ENCODE assay signal across 8 cellular contexts in the genomic region with DNA sequence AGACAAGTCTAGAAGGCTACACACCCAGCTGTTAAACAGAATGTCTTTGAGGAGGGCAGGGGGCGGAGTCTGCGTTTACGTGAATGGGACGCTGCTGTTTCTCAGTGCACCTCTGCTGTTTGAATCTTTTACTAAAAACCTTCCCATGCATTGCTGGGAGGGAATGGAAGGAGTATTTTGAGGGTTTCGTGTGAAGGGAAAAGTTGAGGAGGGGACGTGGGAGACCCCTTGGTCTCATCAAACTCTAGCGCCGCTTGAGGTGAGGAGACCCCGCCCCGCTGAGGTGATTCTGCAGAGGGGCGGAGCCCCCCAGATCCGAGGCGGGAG. TPM values are rescaled to one million over a fixed set of nuclear protein-coding genes. Genes with fewer than 3 reads are reported as not detected.
DNase-seq lines count a peak whose midpoint lies in the region; ATAC-seq and TF ChIP-seq lines count a peak whose summit lies in the region.

No MANE protein-coding gene starts in this region.

- H3K27ac Mint-ChIP-seq in activated B cell treated with CpG ODN at 0.5 μM for 24 hours (peak overlapping the region; percentile 95), progenitor cell of endocrine pancreas (peak overlapping the region; percentile 95)

- H3K14ac ChIP-seq in IMR-90 (replicated peaks; ENCODE audit: low read depth, low read length), result peak overlapping the region; percentile 100

- H2BK120ac ChIP-seq in IMR-90 (ENCODE audit: low read depth, low read length), result peak overlapping the region; percentile 99

- no CpG with 5 or more reads among the region's 13 CpGs for WGBS in IMR-90 (ENCODE audit: extremely low coverage in 2 of 2, insufficient read length in 1 of 2), 2 experiments

- H3K27me3 ChIP-seq in IMR-90 (ENCODE audit: control insufficient read depth, insufficient read depth, low read length), result no peaks in the 10 kb centered on the region

- H4K91ac ChIP-seq in IMR-90 (ENCODE audit: insufficient read depth, low read depth, low read length), result peak overlapping the region; percentile 94

- CTCF ChIA-PET in IMR-90 (lab: Yijun Ruan, JAX), result no interaction called here
- CTCF ChIA-PET in activated B cell treated with CpG ODN at 0.5 μM for 24 hours (lab: Charles Lee), result interaction anchor here (0.7 to 1.5 kb wide), 3 partner anchors 39 to 84 kb away, joined by 4 read pairs; no protein-coding TSS in a partner anchor

- H2BK5ac ChIP-seq in IMR-90 (ENCODE audit: low read depth, low read length, poor library complexity, severe bottlenecking), result peak overlapping the region; percentile 79

- peak overlapping the region; percentile 81 for H4K5ac ChIP-seq in IMR-90 (ENCODE audit: low read depth, low read length)

- intact Hi-C loops in IMR-90 (cut with micrococcal nuclease) (loop anchor here (1.0 to 5.0 kb wide), 2 partner anchors 31 to 90 kb away; no protein-coding TSS in a partner anchor), activated B cell treated with CpG ODN at 0.5 μM for 24 hours (cut with micrococcal nuclease) (loop anchor here (1.0 to 5.0 kb wide), 6 partner anchors 85 to 1235 kb away; a partner anchor contains a TSS)

- peak overlapping the region; percentile 88 for H3K56ac ChIP-seq in IMR-90 (ENCODE audit: extremely low read depth, insufficient read depth, low read length)

- DNase-seq in IMR-90, result no peak
- no peak for DNase-seq in activated B cell treated with CpG ODN at 0.5 μM for 24 hours
- DNase-seq in fibroblast of villous mesenchyme (ENCODE audit: low read depth), result no peak
- DNase-seq in progenitor cell of endocrine pancreas (ENCODE audit: low spot score, unreplicated experiment), result no peak
- DNase-seq in NCI-H187 treated with DMSO at 0.1 percent for 48 hours (lab: John Stamatoyannopoulos, UW), result no peak
- no peak for DNase-seq in dedifferentiated amniotic fluid mesenchymal stem cell (ENCODE audit: extremely low spot score)

- H3K4me1 ChIP-seq in IMR-90 (ENCODE audit: control insufficient read depth, insufficient read depth, low read length), result peaks cover 9% of the 10 kb centered on the region

- no peaks in the 10 kb centered on the region for H3K27me3 Mint-ChIP-seq in activated B cell treated with CpG ODN at 0.5 μM for 24 hours
- peaks cover 10% of the 10 kb centered on the region for H3K27me3 Mint-ChIP-seq in progenitor cell of endocrine pancreas

- peaks cover 45% of the 10 kb centered on the region for H4K20me1 ChIP-seq in IMR-90 (ENCODE audit: insufficient read depth, low read length)

- H2AK5ac ChIP-seq in IMR-90 (ENCODE audit: low read depth, low read length), result peak overlapping the region; percentile 68; the same call in 1 of the 2 replicates

- no TSS peak for BruUV-seq in IMR-90 (replicated peaks; lab: Mats Ljungman, UMichigan)

- POLR2A ChIA-PET in IMR-90 (lab: Charles Lee; ENCODE audit: unreplicated experiment), result interaction anchor here (0.6 to 1.5 kb wide), 4 partner anchors 19 to 79 kb away, joined by 3 to 4 read pairs (median 3); no protein-coding TSS in a partner anchor
- POLR2A ChIA-PET in activated B cell treated with CpG ODN at 0.5 μM for 24 hours (lab: Charles Lee), result interaction anchor here (0.6 to 2.5 kb wide), 7 partner anchors 13 to 153 kb away, joined by 3 to 6 read pairs (median 3); a partner anchor contains a TSS

- no peak for TF ChIP-seq POLR2A in IMR-90 (IDR thresholded peaks at IDR 0.05; ENCODE audit: low read depth, low read length)

- H3K36me3 Mint-ChIP-seq in activated B cell treated with CpG ODN at 0.5 μM for 24 hours (ENCODE audit: low read depth) (peaks cover 4% of the 10 kb centered on the region), progenitor cell of endocrine pancreas (ENCODE audit: insufficient read depth) (peaks cover 4% of the 10 kb centered on the region)

- no peaks in the 10 kb centered on the region for H3K9me3 ChIP-seq in IMR-90 (ENCODE audit: control insufficient read depth, insufficient read depth, low read length)

- H3K27ac ChIP-seq in IMR-90 (ENCODE audit: insufficient read depth, low read length), result peak overlapping the region; percentile 59

- H3K23ac ChIP-seq in IMR-90 (ENCODE audit: low read depth, low read length), result peak overlapping the region; percentile 93

- TF ChIP-seq CTCF in GM12875 (IDR thresholded peaks at IDR 0.05; ENCODE audit: borderline replicate concordance, insufficient read depth, low read depth, low read length), result no peak
- no peak for TF ChIP-seq CTCF in IMR-90 (conservative IDR thresholded peaks at IDR 0.05; ENCODE audit: low read depth, low read length)
- TF ChIP-seq CTCF in activated B cell treated with CpG ODN at 0.5 μM for 24 hours (IDR thresholded peaks at IDR 0.05), result no peak
- TF ChIP-seq CTCF in fibroblast of villous mesenchyme (IDR thresholded peaks at IDR 0.05; ENCODE audit: insufficient read depth, low read depth, low read length), result no peak
- TF ChIP-seq CTCF in progenitor cell of endocrine pancreas (IDR thresholded peaks at IDR 0.05; ENCODE audit: unreplicated experiment), result no peak

- TF ChIP-seq RAD21 in IMR-90 (IDR thresholded peaks at IDR 0.05; ENCODE audit: low read length), result no peak

- H3K4me3 Mint-ChIP-seq in activated B cell treated with CpG ODN at 0.5 μM for 24 hours (peak overlapping the region; percentile 96), progenitor cell of endocrine pancreas (ENCODE audit: low read depth) (peak overlapping the region; percentile 85)

- in situ Hi-C loops in IMR-90 (cut with MboI; ENCODE audit: low sequenced_read_pairs), result no loop called here

- H2BK20ac ChIP-seq in IMR-90 (ENCODE audit: low read depth, low read length), result peak overlapping the region; percentile 92

- H3K9me1 ChIP-seq in IMR-90 (ENCODE audit: insufficient read depth, low read length), result peaks cover 13% of the 10 kb centered on the region

- H3K36me3 ChIP-seq in IMR-90 (ENCODE audit: control insufficient read depth, insufficient read depth, low read length), result peaks cover 9% of the 10 kb centered on the region

- H3K4me2 ChIP-seq in IMR-90 (ENCODE audit: low read depth, low read length), result peak overlapping the region; percentile 82

- peak overlapping the region; percentile 90; the same call in 1 of the 3 replicates for H2BK15ac ChIP-seq in IMR-90 (ENCODE audit: low read depth, low read length)

- H4K8ac ChIP-seq in IMR-90 (ENCODE audit: low read depth in 2 of 2, low read length in 2 of 2), result peak overlapping the region; percentile 59 to 95

- peak overlapping the region; percentile 79 for H2AK9ac ChIP-seq in IMR-90 (replicated peaks; ENCODE audit: low read depth, low read length, poor library complexity)

- H3K9me3 Mint-ChIP-seq in activated B cell treated with CpG ODN at 0.5 μM for 24 hours (no peaks in the 10 kb centered on the region), progenitor cell of endocrine pancreas (ENCODE audit: low read depth) (peaks cover 3% of the 10 kb centered on the region)

- ATAC-seq in GM21619 (IDR thresholded peaks at IDR 0.05; ENCODE audit: unreplicated experiment) (peak; percentile 64), IMR-90 (ENCODE audit: low read depth) (peak; percentile 13), activated B cell treated with CpG ODN at 0.5 μM for 24 hours (ENCODE audit: low read depth) (peak; percentile 69)

- H3K4me1 Mint-ChIP-seq in activated B cell treated with CpG ODN at 0.5 μM for 24 hours (peaks cover 50% of the 10 kb centered on the region), progenitor cell of endocrine pancreas (ENCODE audit: low read depth) (peaks cover 24% of the 10 kb centered on the region)

- peak overlapping the region; percentile 95 for H3K4me3 ChIP-seq in GM12875 (ENCODE audit: low read depth, low read length)
- peak overlapping the region; percentile 67 for H3K4me3 ChIP-seq in IMR-90 (ENCODE audit: insufficient read depth, low read depth, low read length)
- H3K4me3 ChIP-seq in fibroblast of villous mesenchyme (ENCODE audit: low read depth, low read length), result peak overlapping the region; percentile 61

- H3K79me1 ChIP-seq in IMR-90 (ENCODE audit: low read depth in 1 of 2, low read length in 2 of 2), result peaks cover 0 to 25% of the 10 kb centered on the region in 2 experiments; a peak in 2 of 4 replicates

- H3K18ac ChIP-seq in IMR-90 (ENCODE audit: low read depth, low read length), result peak overlapping the region; percentile 78

- H3K9ac ChIP-seq in IMR-90 (ENCODE audit: low read depth, low read length), result peak overlapping the region; percentile 66

- H3K4ac ChIP-seq in IMR-90 (ENCODE audit: low read depth, low read length), result peak overlapping the region; percentile 96

- dilution Hi-C loops in IMR-90 (cut with HindIII; ENCODE audit: low sequenced_read_pairs, unreplicated experiment), result no loop called here

- H2AFZ ChIP-seq in IMR-90 (replicated peaks; ENCODE audit: low read length, poor library complexity), result peak overlapping the region; percentile 96

TF ChIP-seq in IMR-90, 13 proteins besides CTCF, POLR2A, EP300 and RAD21 (continues in another document):
- TF ChIP-seq NFE2L2 (IDR thresholded peaks at IDR 0.05; ENCODE audit: low read depth, low read length) (no peak), FOS (IDR thresholded peaks at IDR 0.05; ENCODE audit: low read depth, low read length) (no peak), MAFK (IDR thresholded peaks at IDR 0.05; ENCODE audit: low read depth, low read length) (no peak), BHLHE40 (IDR thresholded peaks at IDR 0.05; ENCODE audit: low read depth, low read length) (no peak)
- TF ChIP-seq, protein P1, sequence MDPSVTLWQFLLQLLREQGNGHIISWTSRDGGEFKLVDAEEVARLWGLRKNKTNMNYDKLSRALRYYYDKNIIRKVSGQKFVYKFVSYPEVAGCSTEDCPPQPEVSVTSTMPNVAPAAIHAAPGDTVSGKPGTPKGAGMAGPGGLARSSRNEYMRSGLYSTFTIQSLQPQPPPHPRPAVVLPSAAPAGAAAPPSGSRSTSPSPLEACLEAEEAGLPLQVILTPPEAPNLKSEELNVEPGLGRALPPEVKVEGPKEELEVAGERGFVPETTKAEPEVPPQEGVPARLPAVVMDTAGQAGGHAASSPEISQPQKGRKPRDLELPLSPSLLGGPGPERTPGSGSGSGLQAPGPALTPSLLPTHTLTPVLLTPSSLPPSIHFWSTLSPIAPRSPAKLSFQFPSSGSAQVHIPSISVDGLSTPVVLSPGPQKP (IDR thresholded peaks at IDR 0.05; ENCODE audit: borderline replicate concordance, low read depth, low read length), result no peak
- TF ChIP-seq, protein P2, sequence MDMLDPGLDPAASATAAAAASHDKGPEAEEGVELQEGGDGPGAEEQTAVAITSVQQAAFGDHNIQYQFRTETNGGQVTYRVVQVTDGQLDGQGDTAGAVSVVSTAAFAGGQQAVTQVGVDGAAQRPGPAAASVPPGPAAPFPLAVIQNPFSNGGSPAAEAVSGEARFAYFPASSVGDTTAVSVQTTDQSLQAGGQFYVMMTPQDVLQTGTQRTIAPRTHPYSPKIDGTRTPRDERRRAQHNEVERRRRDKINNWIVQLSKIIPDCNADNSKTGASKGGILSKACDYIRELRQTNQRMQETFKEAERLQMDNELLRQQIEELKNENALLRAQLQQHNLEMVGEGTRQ (IDR thresholded peaks at IDR 0.05; ENCODE audit: low read depth, low read length), result no peak

RNA-seq across cellular contexts. Expression of a gene that starts 0.5 kb away (rescaled TPM):
- total RNA-seq in IMR-90 (2012; rRNA removed) (283 and 316 TPM in 2 replicates), activated B cell treated with CpG ODN at 0.5 μM for 24 hours (21.3 and 25.8 TPM in 2 replicates), fibroblast of villous mesenchyme (448 and 513 TPM in 2 replicates), progenitor cell of endocrine pancreas (107 and 116 TPM in 2 replicates)
- polyA plus RNA-seq in IMR-90 (2012; rRNA removed), result 193 and 227 TPM in 2 replicates
- polyA plus RNA-seq in IMR-90 (2012; cell fraction: cytosol; rRNA removed), result 85.9 and 102 TPM in 2 replicates
- 176 and 458 TPM in 2 replicates for polyA plus RNA-seq in IMR-90 (2012; cell fraction: nucleus; rRNA removed; ENCODE audit: low replicate concordance)

Comparison
In these comparisons a context has a peak if more than half of its experiments do, and no peak if none do; other contexts are left out.
1. ATAC-seq: peak in every context shown above with its lines; median percentile 69 in activated B cell treated with CpG ODN at 0.5 μM for 24 hours; 64 in GM21619; 13 in IMR-90.